Comparison of ENCODE assay signal across 22 cellular contexts in the genomic region with DNA sequence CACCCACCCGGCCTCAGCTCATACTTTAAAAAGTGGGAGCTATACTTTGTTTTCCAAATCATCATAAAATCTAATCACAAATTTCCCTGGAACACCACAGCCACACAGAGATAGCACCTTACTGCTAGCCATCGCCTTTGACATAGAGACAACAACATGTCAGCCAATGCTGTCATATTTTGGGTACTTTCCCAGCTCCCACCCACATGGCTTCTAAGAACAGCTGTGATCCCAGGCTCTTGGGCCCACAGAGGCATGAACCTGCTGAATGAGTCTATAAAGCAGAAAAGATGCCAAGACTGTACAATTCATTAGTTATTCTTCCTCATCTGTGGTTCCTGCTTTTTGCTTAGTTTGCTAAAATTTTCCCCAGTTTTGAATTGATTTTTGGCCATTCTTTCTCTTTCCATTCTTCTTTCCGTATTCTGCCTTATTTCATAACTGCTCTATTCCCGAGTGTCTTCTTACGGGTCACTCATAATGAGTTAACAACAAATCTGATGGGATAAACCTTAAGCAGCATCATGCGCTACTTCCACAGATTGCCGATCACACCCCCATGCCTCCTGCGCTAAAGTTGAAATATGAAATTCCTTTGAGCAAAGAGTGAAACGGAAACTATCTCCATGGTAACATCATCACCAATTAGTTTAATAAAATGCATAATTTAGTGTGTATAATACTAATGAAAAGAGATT.
A peak's percentile ranks its signal among the peaks of the same experiment; 100 is the strongest.
DNase-seq lines count a peak whose midpoint lies in the region; ATAC-seq and TF ChIP-seq lines count a peak whose summit lies in the region.
"Had no signal": no experiment of that assay in that cellular context is flagged by ENCODE, and none has a peak within 500 bp of the region (broad histone marks: within the 10 kb centered on the region; RNA-seq: fewer than 3 reads in every experiment).

No MANE protein-coding gene starts in this region.

- H3F3A ChIP-seq in PC-9 (ENCODE audit: insufficient read depth, low read depth), result no peaks in the 10 kb centered on the region

- POLR2A ChIA-PET in PC-9 (lab: Charles Lee; ENCODE audit: unreplicated experiment), result no interaction called here

- H3K27ac ChIP-seq in heart right ventricle (no peak overlapping the region), left ventricle myocardium inferior (replicated peaks) (no peak overlapping the region), PC-9 (no peak overlapping the region)
- H3K27ac ChIP-seq: HL-60, SJSA1 had no signal

- BruUV-seq in PC-9 (replicated peaks; lab: Mats Ljungman, UMichigan), result no TSS peak

- H3K36me3 ChIP-seq in heart right ventricle (no peaks in the 10 kb centered on the region), left ventricle myocardium inferior (no peaks in the 10 kb centered on the region), PC-9 (ENCODE audit: low read depth) (no peaks in the 10 kb centered on the region)
- H3K36me3 ChIP-seq: BE2C, SJSA1 had no signal

- no peaks in the 10 kb centered on the region for H4K20me1 ChIP-seq in PC-9 (ENCODE audit: insufficient read depth)

- no peak overlapping the region for H3K4me3 ChIP-seq in heart right ventricle
- H3K4me3 ChIP-seq in left ventricle myocardium inferior, result no peak overlapping the region
- no peak overlapping the region for H3K4me3 ChIP-seq in PC-9
- H3K4me3 ChIP-seq: SJSA1 had no signal

- H3K9me3 ChIP-seq in heart right ventricle (no peaks in the 10 kb centered on the region), left ventricle myocardium inferior (replicated peaks) (no peaks in the 10 kb centered on the region), PC-9 (ENCODE audit: insufficient read depth, low read depth) (no peaks in the 10 kb centered on the region)
- H3K9me3 ChIP-seq: BE2C, SJSA1 had no signal

- H3K79me2 ChIP-seq in PC-9 (ENCODE audit: low read depth), result no peaks in the 10 kb centered on the region

- no peaks in the 10 kb centered on the region for H3K27me3 ChIP-seq in heart right ventricle
- H3K27me3 ChIP-seq in left ventricle myocardium inferior (ENCODE audit: low read depth), result no peaks in the 10 kb centered on the region
- no peaks in the 10 kb centered on the region for H3K27me3 ChIP-seq in PC-9 (ENCODE audit: insufficient read depth, low read depth)
- H3K27me3 ChIP-seq: BE2C, SJSA1 had no signal

- whole genome bisulfite sequencing in heart right ventricle, 2 donors, result 77 to 82% methylated on average over 9 of the region's 9 CpGs

- CTCF ChIA-PET in PC-9 (lab: Charles Lee), result no interaction called here

- ATAC-seq in heart right ventricle (peak in 7 of 8 donors; percentile 17 to 81 (median 70)), GM19397 (IDR thresholded peaks at IDR 0.05; ENCODE audit: unreplicated experiment) (no peak)
- ATAC-seq: HCT116 had no signal

- 0 out of 2 replicates have a peak overlapping the region, but pooled peaks have one; percentile 6 for H2AFZ ChIP-seq in PC-9

- TF ChIP-seq CTCF in heart right ventricle (IDR thresholded peaks at IDR 0.05) (no peak), left ventricle myocardium inferior (IDR thresholded peaks at IDR 0.05; ENCODE audit: borderline replicate concordance) (no peak), PC-9 (conservative IDR thresholded peaks at IDR 0.05) (no peak)

- no peaks in the 10 kb centered on the region for H3K9me2 ChIP-seq in PC-9 (ENCODE audit: insufficient read depth)

- DNase-seq in heart right ventricle, result peak in 1 of 2 donors; percentile 36
- no peak for DNase-seq in left ventricle myocardium inferior
- no peak for DNase-seq in PC-9
- peak; percentile 71 for DNase-seq in myocyte (ENCODE audit: low read depth)
- DNase-seq in glomerular visceral epithelial cell (ENCODE audit: extremely low spot score), result no peak
- no peak for DNase-seq in hepatic stellate cell (ENCODE audit: low spot score)
- DNase-seq: BE2C; CD8-positive, alpha-beta memory T cell; DMS 273 treated with DMSO at 0.1 percent for 48 hours; DMS79; Karpas-422; MV-4-11; NCI-H1105; NCI-H1436 treated with DMSO at 0.1 percent for 48 hours; NCI-H187 treated with DMSO at 0.1 percent for 48 hours; NCI-H2171 treated with DMSO at 0.1 percent for 48 hours; NCI-H524; NCI-H774 had no signal

- H3K4me1 ChIP-seq in heart right ventricle (peaks cover 0 to 14% (median 0%) of the 10 kb centered on the region in 9 donors), left ventricle myocardium inferior (peaks cover 3% of the 10 kb centered on the region), PC-9 (replicated peaks; ENCODE audit: insufficient read depth) (no peaks in the 10 kb centered on the region)
- H3K4me1 ChIP-seq: BE2C, SJSA1 had no signal

- H3K4me2 ChIP-seq in PC-9, result no peak overlapping the region

- intact Hi-C loops in heart right ventricle (cut with DNase I), result no loop called here
- intact Hi-C loops in left ventricle myocardium inferior (cut with micrococcal nuclease), result no loop called here
- intact Hi-C loops in PC-9 (cut with micrococcal nuclease; ENCODE audit: unreplicated experiment), result no loop called here
